Comparison of ENCODE assay signal across 23 cellular contexts in genomic region chr6:48315915-48316314, GRCh38.
DNase-seq lines count a peak whose midpoint lies in the region; ATAC-seq, FAIRE-seq and TF ChIP-seq lines count a peak whose summit lies in the region.
"Had no signal": no experiment of that assay in that cellular context is flagged by ENCODE, and none has a peak within 500 bp of the region (broad histone marks: within the 10 kb centered on the region; RNA-seq: fewer than 3 reads in every experiment).

No MANE protein-coding gene starts in this region.

- no peak overlapping the region for H3K9ac ChIP-seq in GM12878 (ENCODE audit: control insufficient read depth, insufficient read depth, low read length)
- H3K9ac ChIP-seq: BLaER1 had no signal

- H3K27me3 ChIP-seq in GM12878 (replicated peaks in 1 of 2; ENCODE audit: control insufficient read depth in 2 of 2, insufficient read depth in 2 of 2, low read length in 1 of 2) = no peaks in the 10 kb centered on the region
- no peaks in the 10 kb centered on the region for H3K27me3 ChIP-seq in lower lobe of right lung (ENCODE audit: low read depth)
- no peaks in the 10 kb centered on the region for H3K27me3 ChIP-seq in sigmoid colon
- H3K27me3 ChIP-seq: BE2C, BLaER1 had no signal

- no peaks in the 10 kb centered on the region for H3K9me3 ChIP-seq in GM12878 (replicated peaks; ENCODE audit: control insufficient read depth, insufficient read depth, low read length)
- H3K9me3 ChIP-seq in lower lobe of right lung = no peaks in the 10 kb centered on the region
- H3K9me3 ChIP-seq in sigmoid colon = no peaks in the 10 kb centered on the region
- H3K9me3 ChIP-seq: BE2C, BLaER1 had no signal

- TF ChIP-seq POLR2A in GM12878 (IDR thresholded peaks at IDR 0.05; ENCODE audit: low read depth, low read length) (no peak), sigmoid colon (IDR thresholded peaks at IDR 0.05) (no peak)

- no TSS peak for BruUV-seq in GM12878 (replicated peaks; lab: Mats Ljungman, UMichigan)

- FAIRE-seq in GM12878 (lab: Jason Lieb, UNC) = no peak
- FAIRE-seq: A204.1, GM12891 had no signal

- no peak overlapping the region for H3K27ac ChIP-seq in GM12878 (ENCODE audit: control insufficient read depth, insufficient read depth)
- H3K27ac ChIP-seq in lower lobe of right lung = no peak overlapping the region
- H3K27ac ChIP-seq in sigmoid colon = no peak overlapping the region
- H3K27ac ChIP-seq: BLaER1 had no signal

- no peak for TF ChIP-seq RAD21 in GM12878 (IDR thresholded peaks at IDR 0.05; ENCODE audit: insufficient read depth, low read depth, low read length)

- no peaks in the 10 kb centered on the region for H3K79me2 ChIP-seq in GM12878 (ENCODE audit: control insufficient read depth, insufficient read depth, low read length)

- 0 out of 4 replicates have a peak, but pooled peaks of 1 of the 2 experiments have one; percentile 20 for TF ChIP-seq EP300 in GM12878 (IDR thresholded peaks at IDR 0.05; ENCODE audit: borderline replicate concordance in 1 of 2, control insufficient read depth in 1 of 2, low read depth in 2 of 2, low read length in 2 of 2)
- TF ChIP-seq EP300 in sigmoid colon (IDR thresholded peaks at IDR 0.05) = no peak

- in situ Hi-C loops in GM12878 (cut with MboI) = no loop called here

- peak; percentile 49 for ATAC-seq in HG03432 (IDR thresholded peaks at IDR 0.05; ENCODE audit: unreplicated experiment)
- peak; percentile 78 for ATAC-seq in GM12878
- no peak for ATAC-seq in lower lobe of right lung

- H3K4me3 ChIP-seq in GM12878 (no peak overlapping the region), lower lobe of right lung (no peak overlapping the region), sigmoid colon (no peak overlapping the region)
- H3K4me3 ChIP-seq: BLaER1 had no signal

- no peaks in the 10 kb centered on the region for H4K20me1 ChIP-seq in GM12878 (ENCODE audit: control insufficient read depth, insufficient read depth)
- H4K20me1 ChIP-seq: BLaER1 had no signal

- H2AFZ ChIP-seq in GM12878 (ENCODE audit: control insufficient read depth, low read depth, low read length) = no peak overlapping the region

- H3K4me2 ChIP-seq in GM12878 (ENCODE audit: control insufficient read depth, insufficient read depth) = no peak overlapping the region
- H3K4me2 ChIP-seq: BLaER1 had no signal

- CTCF ChIA-PET in GM12878 (lab: Yijun Ruan, JAX) = no interaction called here

- TF ChIP-seq CTCF in GM12878 (IDR thresholded peaks at IDR 0.05 in 2 of 3, conservative IDR thresholded peaks at IDR 0.05 in 1 of 3; ENCODE audit: control insufficient read depth in 2 of 3, extremely low read depth in 1 of 3, insufficient read depth in 1 of 3, low read depth in 3 of 3, low read length in 3 of 3) = no peak
- no peak for TF ChIP-seq CTCF in lower lobe of right lung (IDR thresholded peaks at IDR 0.05)
- TF ChIP-seq CTCF in sigmoid colon (IDR thresholded peaks at IDR 0.05) = no peak

- POLR2A ChIA-PET in GM12878 (lab: Charles Lee) = no interaction called here

- intact Hi-C loops in GM12878 (cut with micrococcal nuclease; ENCODE audit: unreplicated experiment) = no loop called here
- intact Hi-C loops in lower lobe of right lung (cut with DNase I) = no loop called here
- intact Hi-C loops in sigmoid colon (cut with DNase I) = no loop called here

- WGBS in GM12878 (ENCODE audit: insufficient coverage, insufficient replicate concordance, low lambda C conversion rate, missing lambda C conversion rate) = 0% methylated on average over 1 of the region's 1 CpG
- 65 to 85% methylated on average over 1 of the region's 1 CpG for WGBS in sigmoid colon, 2 donors

- H3K4me1 ChIP-seq in GM12878 (ENCODE audit: control insufficient read depth, insufficient read depth, low read length) (no peaks in the 10 kb centered on the region), lower lobe of right lung (no peaks in the 10 kb centered on the region), sigmoid colon (no peaks in the 10 kb centered on the region)
- H3K4me1 ChIP-seq: BE2C, BLaER1 had no signal

- SMC1A ChIA-PET in GM12878 (lab: Charles Lee; ENCODE audit: uncharacterized antibody, unreplicated experiment) = no interaction called here

- DNase-seq in GM12878 (ENCODE audit: low read depth, low spot score) = no peak
- DNase-seq in NCI-H2227 (lab: John Stamatoyannopoulos, UW; ENCODE audit: unreplicated experiment) = no peak
- DNase-seq in lower lobe of right lung = no peak
- DNase-seq in sigmoid colon = no peak
- DNase-seq: 8988T; ACHN; BE2C; C1 segment of cervical spinal cord; CD4-positive, alpha-beta memory T cell; CD4-positive, CD25-positive, alpha-beta regulatory T cell; CD8-positive, alpha-beta memory T cell; COR-L47; DMS 273 treated with DMSO at 0.1 percent for 48 hours; DMS153; DMS53; DMS79; DND-41; EL; GDM1 had no signal

- H3K36me3 ChIP-seq in GM12878 (ENCODE audit: control insufficient read depth in 2 of 2, insufficient read depth in 2 of 2, low read length in 1 of 2) (no peaks in the 10 kb centered on the region), lower lobe of right lung (no peaks in the 10 kb centered on the region), sigmoid colon (no peaks in the 10 kb centered on the region)
- H3K36me3 ChIP-seq: BE2C, BLaER1 had no signal

- RAD21 ChIA-PET in GM12878 (lab: Charles Lee; ENCODE audit: unreplicated experiment) = no interaction called here

TF ChIP-seq in GM12878, 131 proteins besides CTCF, POLR2A, EP300 and RAD21:
- TF ChIP-seq NBN (IDR thresholded peaks at IDR 0.05) = no peak
- peak; percentile 58; the same call in 1 of the 2 replicates for TF ChIP-seq ATF7 (IDR thresholded peaks at IDR 0.05; ENCODE audit: low read depth)
- TF ChIP-seq RELB (IDR thresholded peaks at IDR 0.05; ENCODE audit: low read depth) = peak; percentile 78
- peak; percentile 38 for TF ChIP-seq NR2C1 (IDR thresholded peaks at IDR 0.05)
- TF ChIP-seq NR2F1 (conservative IDR thresholded peaks at IDR 0.05) = peak; percentile 93
- peak; percentile 72; the same call in 1 of the 2 replicates for TF ChIP-seq MTA2 (IDR thresholded peaks at IDR 0.05; ENCODE audit: low read depth)
- peak; percentile 68; the same call in 1 of the 2 replicates for TF ChIP-seq ZNF384 (IDR thresholded peaks at IDR 0.05; ENCODE audit: borderline replicate concordance, low read depth, low read length)
- TF ChIP-seq MEF2B (IDR thresholded peaks at IDR 0.05; ENCODE audit: partially characterized antibody, poor library complexity, severe bottlenecking) = peak; percentile 88
- TF ChIP-seq CEBPB (IDR thresholded peaks at IDR 0.05; ENCODE audit: borderline replicate concordance in 1 of 2, low read depth in 2 of 2, low read length in 2 of 2) = no peak

Comparison
In these comparisons a context has a peak if more than half of its experiments do, and no peak if none do; other contexts are left out.
1. ATAC-seq: peak in HG03432 (single experiment) and GM12878 (single experiment); none in lower lobe of right lung (0 of 2).